ENCODE assay signal across 8 cellular contexts in genomic region chr4:73067971-73068394, GRCh38. TPM values are rescaled to one million over a fixed set of nuclear protein-coding genes. Genes with fewer than 3 reads are reported as not detected.
DNase-seq lines count a peak whose midpoint lies in the region; ATAC-seq and TF ChIP-seq lines count a peak whose summit lies in the region.

No MANE protein-coding gene starts in this region.

- no peaks in the 10 kb centered on the region for H3K4me1 ChIP-seq in A673 (ENCODE audit: insufficient read depth, low read length, poor library complexity, severe bottlenecking)
- peaks cover 32% of the 10 kb centered on the region for H3K4me1 ChIP-seq in lower lobe of right lung
- H3K4me1 ChIP-seq in tibial artery: peaks cover 0 to 27% (median 7%) of the 10 kb centered on the region in 4 donors

- no peak for ATAC-seq in lower lobe of right lung
- no peak for ATAC-seq in GM19455 (IDR thresholded peaks at IDR 0.05; ENCODE audit: unreplicated experiment)

- TF ChIP-seq CTCF in A673 (conservative IDR thresholded peaks at IDR 0.05; ENCODE audit: low read depth, low read length) (no peak), astrocyte of the cerebellum (IDR thresholded peaks at IDR 0.05; ENCODE audit: low read depth, low read length, missing control alignments) (no peak), lower lobe of right lung (IDR thresholded peaks at IDR 0.05) (no peak), tibial artery (IDR thresholded peaks at IDR 0.05) (no peak), GM13977 (IDR thresholded peaks at IDR 0.05; ENCODE audit: extremely low read depth, insufficient read depth, missing control alignments) (no peak)

- H3K36me3 ChIP-seq in A673 (ENCODE audit: insufficient read depth, low read length, poor library complexity, severe bottlenecking) (no peaks in the 10 kb centered on the region), lower lobe of right lung (peaks cover 28% of the 10 kb centered on the region), tibial artery (peaks cover 6 to 12% (median 11%) of the 10 kb centered on the region in 3 donors)

- H3K4me3 ChIP-seq in A673 (ENCODE audit: low read depth, low read length, poor library complexity, severe bottlenecking) (peak overlapping the region; percentile 63), astrocyte of the cerebellum (ENCODE audit: low read depth, low read length) (peak overlapping the region; percentile 77), lower lobe of right lung (peak overlapping the region; percentile 87), tibial artery (peak overlapping the region; percentile 91 to 93)

- POLR2A ChIA-PET in A673 (lab: Charles Lee; ENCODE audit: low non-redundant PET): no interaction called here

- DNase-seq in A673 (ENCODE audit: low spot score) (no peak), HT1080 (ENCODE audit: low read depth) (peak; percentile 10), astrocyte of the cerebellum (ENCODE audit: low read depth) (no peak), lower lobe of right lung (no peak), tibial artery (no peak), GM13977 (ENCODE audit: low spot score) (no peak), ureter (ENCODE audit: low spot score) (no peak)

- no peaks in the 10 kb centered on the region for H3K27me3 ChIP-seq in A673 (replicated peaks; ENCODE audit: insufficient read depth, low read depth, low read length, poor library complexity)
- H3K27me3 ChIP-seq in lower lobe of right lung (ENCODE audit: low read depth): no peaks in the 10 kb centered on the region
- no peaks in the 10 kb centered on the region for H3K27me3 ChIP-seq in tibial artery

- H3K9me3 ChIP-seq in A673 (ENCODE audit: low read depth, low read length, poor library complexity, severe bottlenecking) (no peaks in the 10 kb centered on the region), lower lobe of right lung (no peaks in the 10 kb centered on the region), tibial artery (no peaks in the 10 kb centered on the region)

- no TSS peak for BruUV-seq in A673 (replicated peaks; lab: Mats Ljungman, UMichigan)

- in situ Hi-C loops in astrocyte of the cerebellum (cut with HindIII; ENCODE audit: low sequenced_read_pairs) (no loop called here), GM13977 (cut with MboI; ENCODE audit: low pct_unique_long_range_greater_than_20kb, low sequenced_read_pairs, unreplicated experiment) (loop anchor here (25.0 kb wide), 2 partner anchors 194 to 544 kb away; partner anchors contain the start of genes ANKRD17 and RASSF6)

- H3K27ac ChIP-seq in A673 (ENCODE audit: low read depth, low read length, poor library complexity, severe bottlenecking) (peak overlapping the region; percentile 88), lower lobe of right lung (peak overlapping the region; percentile 98), tibial artery (peak overlapping the region; percentile 91 to 94)

- intact Hi-C loops in A673 (cut with micrococcal nuclease; ENCODE audit: unreplicated experiment): loop anchor here (5.0 kb wide), 1 partner anchor 189 kb away; the partner anchor contains the start of gene ANKRD17
- intact Hi-C loops in lower lobe of right lung (cut with DNase I): no loop called here
- intact Hi-C loops in tibial artery (cut with DNase I; ENCODE audit: low total_unique reads): loop anchor here (5.0 kb wide), 1 partner anchor 189 kb away; the partner anchor contains the start of gene ANKRD17

- CTCF ChIA-PET in A673 (lab: Charles Lee): no interaction called here

RNA-seq across cellular contexts. Expression of gene COX18, which starts 1.5 kb away (rescaled TPM):
- total RNA-seq in A673 (2021) (10.9 and 11.1 TPM in 2 replicates), lower lobe of right lung (11.8 TPM), ureter (18.6 TPM)
- 28.5 and 34.5 TPM in 2 replicates for total RNA-seq in HT1080 (2014; rRNA removed; shearing (Covaris generic))
- 22.9 and 23.0 TPM in 2 replicates for polyA plus RNA-seq in HT1080 (2015; cell fraction: cytosol; rRNA removed)
- polyA plus RNA-seq in HT1080 (2015; cell fraction: nucleus; rRNA removed): 15.1 and 16.3 TPM in 2 replicates
